26 cellular contexts compared by ENCODE assay signal in genomic region chr16:49825006-49825405, GRCh38. TPM values are rescaled to one million over a fixed set of nuclear protein-coding genes. Genes with fewer than 3 reads are reported as not detected.
DNase-seq lines count a peak whose midpoint lies in the region; ATAC-seq and TF ChIP-seq lines count a peak whose summit lies in the region.
"Had no signal": no experiment of that assay in that cellular context is flagged by ENCODE, and none has a peak within 500 bp of the region (broad histone marks: within the 10 kb centered on the region; RNA-seq: fewer than 3 reads in every experiment).

No MANE protein-coding gene starts in this region.

- H3K9me3 Mint-ChIP-seq in nephron, result no peaks in the 10 kb centered on the region
- no peaks in the 10 kb centered on the region for H3K9me3 Mint-ChIP-seq in activated CD4-positive, alpha-beta T cell treated with anti-CD3 and anti-CD28 coated beads, Interleukin-2, amount 10 ng/mL, durations not matched to agents 7 days and 5 days
- H3K9me3 Mint-ChIP-seq: CD8-positive, alpha-beta T cell had no signal

- DNase-seq in heart left ventricle (no peak), right cardiac atrium (no peak), esophagus muscularis mucosa (ENCODE audit: extremely low spot score) (no peak), upper lobe of right lung (no peak), LoVo (ENCODE audit: low spot score) (no peak), hepatic stellate cell (ENCODE audit: low spot score) (no peak)
- DNase-seq in activated CD4-positive, alpha-beta T cell treated with anti-CD3 and anti-CD28 coated beads, Interleukin-2, amount 10 ng/mL, durations not matched to agents 7 days and 5 days, result no peak
- DNase-seq: ACHN; C1 segment of cervical spinal cord; CD8-positive, alpha-beta T cell; DND-41; H7; MM.1S; NCI-H1048; NCI-H1436; NCI-H187 treated with DMSO at 0.1 percent for 48 hours; NCI-H2107; NCI-H446 treated with DMSO at 0.1 percent for 48 hours; NCI-H526 treated with DMSO at 0.1 percent for 48 hours; SHP77 had no signal

- CTCF ChIA-PET in activated CD4-positive, alpha-beta T cell treated with anti-CD3 and anti-CD28 coated beads, Interleukin-2, amount 10 ng/mL, durations not matched to agents 7 days and 5 days (lab: Charles Lee), result no interaction called here

- H3K27ac Mint-ChIP-seq in nephron, result peak overlapping the region; percentile 65 to 81 (median 67)
- H3K27ac Mint-ChIP-seq in activated CD4-positive, alpha-beta T cell treated with anti-CD3 and anti-CD28 coated beads, Interleukin-2, amount 10 ng/mL, durations not matched to agents 7 days and 5 days, result no peak overlapping the region
- H3K27ac Mint-ChIP-seq: CD8-positive, alpha-beta T cell had no signal

- TF ChIP-seq CTCF in heart left ventricle (IDR thresholded peaks at IDR 0.05), result no peak
- no peak for TF ChIP-seq CTCF in esophagus muscularis mucosa (IDR thresholded peaks at IDR 0.05)
- no peak for TF ChIP-seq CTCF in nephron (IDR thresholded peaks at IDR 0.05; ENCODE audit: unreplicated experiment in 3 of 3)
- TF ChIP-seq CTCF in upper lobe of right lung (IDR thresholded peaks at IDR 0.05), result no peak

- H3K9me3 ChIP-seq in heart left ventricle (no peaks in the 10 kb centered on the region), right cardiac atrium (ENCODE audit: control insufficient read depth, low read length) (no peaks in the 10 kb centered on the region), esophagus muscularis mucosa (no peaks in the 10 kb centered on the region), upper lobe of right lung (no peaks in the 10 kb centered on the region)

- TF ChIP-seq POLR2A in heart left ventricle (IDR thresholded peaks at IDR 0.05) (no peak), esophagus muscularis mucosa (IDR thresholded peaks at IDR 0.05; ENCODE audit: low read depth) (no peak)

- no peaks in the 10 kb centered on the region for H3K36me3 ChIP-seq in heart left ventricle
- H3K36me3 ChIP-seq in esophagus muscularis mucosa, result no peaks in the 10 kb centered on the region
- no peaks in the 10 kb centered on the region for H3K36me3 ChIP-seq in upper lobe of right lung

- H3K4me1 ChIP-seq in heart left ventricle (peaks cover 0 to 58% (median 39%) of the 10 kb centered on the region in 12 donors), right cardiac atrium (ENCODE audit: control insufficient read depth, insufficient read depth, low read length) (peaks cover 15% of the 10 kb centered on the region), esophagus muscularis mucosa (peaks cover 41 to 67% (median 47%) of the 10 kb centered on the region in 4 donors), upper lobe of right lung (peaks cover 26% of the 10 kb centered on the region)

- H3K27me3 Mint-ChIP-seq in nephron (ENCODE audit: low read depth), result no peaks in the 10 kb centered on the region
- peaks cover 3% of the 10 kb centered on the region for H3K27me3 Mint-ChIP-seq in activated CD4-positive, alpha-beta T cell treated with anti-CD3 and anti-CD28 coated beads, Interleukin-2, amount 10 ng/mL, durations not matched to agents 7 days and 5 days

- WGBS in heart left ventricle, 4 donors, result 58 to 61% (median 60%) methylated on average over 1 of the region's 1 CpG
- WGBS in right cardiac atrium, result 62% methylated on average over 1 of the region's 1 CpG
- WGBS in esophagus muscularis mucosa, result 71% methylated on average over 1 of the region's 1 CpG

- no peaks in the 10 kb centered on the region for H3K27me3 ChIP-seq in heart left ventricle
- no peaks in the 10 kb centered on the region for H3K27me3 ChIP-seq in right cardiac atrium (ENCODE audit: control insufficient read depth, insufficient read depth)
- no peaks in the 10 kb centered on the region for H3K27me3 ChIP-seq in esophagus muscularis mucosa
- no peaks in the 10 kb centered on the region for H3K27me3 ChIP-seq in upper lobe of right lung

- intact Hi-C loops in heart left ventricle (cut with DNase I) (loop anchor here in 1 of 10 donors (2.0 kb wide), 1 partner anchor 48 kb away; no protein-coding TSS in a partner anchor), right cardiac atrium (cut with DNase I) (no loop called here), esophagus muscularis mucosa (cut with DNase I) (no loop called here), upper lobe of right lung (cut with DNase I) (no loop called here)

- no peak overlapping the region for H3K4me3 ChIP-seq in heart left ventricle
- H3K4me3 ChIP-seq in right cardiac atrium (ENCODE audit: low read length), result no peak overlapping the region
- H3K4me3 ChIP-seq in esophagus muscularis mucosa, result no peak overlapping the region
- H3K4me3 ChIP-seq in upper lobe of right lung, result no peak overlapping the region
- H3K4me3 ChIP-seq: K562 had no signal

- ATAC-seq in heart left ventricle (no peak), right cardiac atrium (no peak), upper lobe of right lung (no peak)
- ATAC-seq: CD8-positive, alpha-beta T cell; HepG2; K562 had no signal

- H3K4me1 Mint-ChIP-seq in nephron, result peaks cover 73% of the 10 kb centered on the region
- no peaks in the 10 kb centered on the region for H3K4me1 Mint-ChIP-seq in activated CD4-positive, alpha-beta T cell treated with anti-CD3 and anti-CD28 coated beads, Interleukin-2, amount 10 ng/mL, durations not matched to agents 7 days and 5 days

- POLR2A ChIA-PET in activated CD4-positive, alpha-beta T cell treated with anti-CD3 and anti-CD28 coated beads, Interleukin-2, amount 10 ng/mL, durations not matched to agents 7 days and 5 days (lab: Charles Lee), result no interaction called here

- H3K36me3 Mint-ChIP-seq in nephron (ENCODE audit: low read depth), result peaks cover 9% of the 10 kb centered on the region
- no peaks in the 10 kb centered on the region for H3K36me3 Mint-ChIP-seq in activated CD4-positive, alpha-beta T cell treated with anti-CD3 and anti-CD28 coated beads, Interleukin-2, amount 10 ng/mL, durations not matched to agents 7 days and 5 days (ENCODE audit: low read depth)
- H3K36me3 Mint-ChIP-seq: CD8-positive, alpha-beta T cell had no signal

- H3K27ac ChIP-seq in heart left ventricle (peak overlapping the region in 10 of 12 donors; percentile 21 to 66 (median 54)), right cardiac atrium (ENCODE audit: low read length) (no peak overlapping the region), esophagus muscularis mucosa (replicated peaks in 1 of 4) (peak overlapping the region in 3 of 4 donors; percentile 33 to 52 (median 43)), upper lobe of right lung (peak overlapping the region; percentile 36)
- H3K27ac ChIP-seq: 22Rv1 had no signal

- no peak for TF ChIP-seq EP300 in esophagus muscularis mucosa (IDR thresholded peaks at IDR 0.05)

- no peak overlapping the region for H3K4me3 Mint-ChIP-seq in nephron
- no peak overlapping the region for H3K4me3 Mint-ChIP-seq in activated CD4-positive, alpha-beta T cell treated with anti-CD3 and anti-CD28 coated beads, Interleukin-2, amount 10 ng/mL, durations not matched to agents 7 days and 5 days
- H3K4me3 Mint-ChIP-seq: CD8-positive, alpha-beta T cell had no signal

RNA-seq across cellular contexts. Expression of gene ZNF423, which starts 30.9 kb away (rescaled TPM):
- total RNA-seq in heart left ventricle, result 10 to 100 TPM in 2 of 9 donors, 1 to 10 TPM in 7; 3.3 to 10.4 (median 7.3) TPM
- 1 to 10 TPM; 1.8 to 3.0 TPM for polyA plus RNA-seq in heart left ventricle
- 10 to 100 TPM; 11.4 to 22.2 (median 14.6) TPM for total RNA-seq in right cardiac atrium
- polyA plus RNA-seq in right cardiac atrium, result 5.5 TPM
- total RNA-seq in esophagus muscularis mucosa, result 10 to 100 TPM in 2 of 4 donors, 1 to 10 TPM in 2; 8.7 to 22.5 (median 10.3) TPM
- total RNA-seq in upper lobe of right lung, result 11.9 TPM
- total RNA-seq in activated CD4-positive, alpha-beta T cell treated with anti-CD3 and anti-CD28 coated beads, Interleukin-2, amount 10 ng/mL, durations not matched to agents 7 days and 5 days, result not detected
- total RNA-seq: CD8-positive, alpha-beta T cell; HT-29; K562; LHCN-M2 had no signal
- polyA plus RNA-seq: K562 had no signal

Comparison
In these comparisons a context has a peak if more than half of its experiments do, and no peak if none do; other contexts are left out.
1. RNA of gene ZNF423, which starts 30.9 kb away (total RNA-seq): 11.4 to 22.2 TPM in right cardiac atrium, 11.9 TPM in upper lobe of right lung (single experiment), 8.7 to 22.5 TPM in esophagus muscularis mucosa and 3.3 to 10.4 TPM in heart left ventricle; not detected in activated CD4-positive, alpha-beta T cell treated with anti-CD3 and anti-CD28 coated beads, Interleukin-2, amount 10 ng/mL, durations not matched to agents 7 days and 5 days; every median in the first group is over 4 times any median in the second.